21 cellular contexts compared by ENCODE assay signal in the genomic region with DNA sequence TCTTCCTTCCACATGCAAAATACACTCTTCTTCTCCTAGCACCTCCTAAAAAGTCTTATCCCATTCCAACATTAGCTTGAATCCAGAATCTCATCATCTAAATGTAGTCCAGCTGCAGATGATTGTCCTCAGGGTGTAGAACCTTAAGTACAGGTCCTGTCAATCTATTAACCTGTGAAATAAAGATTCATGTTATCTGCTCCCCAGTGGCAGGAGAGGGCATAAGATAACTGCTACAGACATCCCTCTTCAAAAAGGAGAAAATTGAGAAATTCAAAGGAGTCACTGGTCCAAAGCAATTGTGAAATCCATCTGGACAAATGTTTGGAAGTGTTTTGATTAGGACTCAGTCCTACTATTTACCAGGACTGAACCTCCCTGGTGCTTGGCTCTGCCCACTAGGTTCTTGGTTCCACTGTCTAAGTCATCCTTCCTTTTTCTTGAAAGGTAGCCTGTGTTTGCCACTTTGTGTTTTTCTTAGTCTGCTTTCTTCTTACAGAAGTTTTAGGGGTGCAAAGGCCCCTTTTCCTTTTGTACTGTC.
DNase-seq lines count a peak whose midpoint lies in the region; ATAC-seq and TF ChIP-seq lines count a peak whose summit lies in the region.
"Had no signal": no experiment of that assay in that cellular context is flagged by ENCODE, and none has a peak within 500 bp of the region (broad histone marks: within the 10 kb centered on the region; RNA-seq: fewer than 3 reads in every experiment).

No MANE protein-coding gene starts in this region.

- H3K36me3 ChIP-seq in heart right ventricle (peaks cover 0 to 63% (median 19%) of the 10 kb centered on the region in 9 donors), aorta (ENCODE audit: control insufficient read depth in 1 of 2, insufficient read depth in 2 of 2, low read length in 1 of 2) (no peaks in the 10 kb centered on the region)
- H3K36me3 ChIP-seq: breast epithelium, prostate gland, uterus had no signal

- H3K9me3 ChIP-seq in heart right ventricle (no peaks in the 10 kb centered on the region), aorta (ENCODE audit: control insufficient read depth, low read length) (no peaks in the 10 kb centered on the region)
- H3K9me3 ChIP-seq: breast epithelium, prostate gland, stomach, uterus had no signal

- no peaks in the 10 kb centered on the region for H3K27me3 ChIP-seq in heart right ventricle
- H3K27me3 ChIP-seq in aorta (ENCODE audit: control insufficient read depth in 1 of 2, insufficient read depth in 2 of 2, low read length in 1 of 2): no peaks in the 10 kb centered on the region
- H3K27me3 ChIP-seq: breast epithelium, stomach, uterus had no signal

- ATAC-seq in Right ventricle myocardium inferior (peak; percentile 44), heart right ventricle (no peak), HG02870 (IDR thresholded peaks at IDR 0.05; ENCODE audit: unreplicated experiment) (no peak), aorta (ENCODE audit: low FRiP score) (no peak), left ventricle myocardium superior (no peak)

- H3K4me1 Mint-ChIP-seq in activated CD4-positive, alpha-beta memory T cell treated with anti-CD3 and anti-CD28 coated beads, Interleukin-2, amount 10 ng/mL, durations not matched to agents 7 days and 5 days: peaks cover 34% of the 10 kb centered on the region

- peak overlapping the region; percentile 65 for H3K27ac Mint-ChIP-seq in activated CD4-positive, alpha-beta memory T cell treated with anti-CD3 and anti-CD28 coated beads, Interleukin-2, amount 10 ng/mL, durations not matched to agents 7 days and 5 days
- H3K27ac Mint-ChIP-seq: nephron had no signal

- CTCF ChIA-PET in activated CD4-positive, alpha-beta memory T cell treated with anti-CD3 and anti-CD28 coated beads, Interleukin-2, amount 10 ng/mL, durations not matched to agents 7 days and 5 days (lab: Charles Lee): interaction anchor here (1.1 to 1.9 kb wide), 4 partner anchors 7 to 125 kb away, joined by 3 to 7 read pairs (median 5); no protein-coding TSS in a partner anchor

- H3K4me3 ChIP-seq in heart right ventricle (no peak overlapping the region), fibroblast of the aortic adventitia (ENCODE audit: low read depth, low read length) (no peak overlapping the region), aorta (ENCODE audit: low read length in 2 of 2) (no peak overlapping the region)
- H3K4me3 ChIP-seq: breast epithelium, prostate gland, stomach, uterus had no signal

- POLR2A ChIA-PET in activated CD4-positive, alpha-beta memory T cell treated with anti-CD3 and anti-CD28 coated beads, Interleukin-2, amount 10 ng/mL, durations not matched to agents 7 days and 5 days (lab: Charles Lee): interaction anchor here (1.1 to 1.6 kb wide), 2 partner anchors 26 to 220 kb away, joined by 3 to 12 read pairs; no protein-coding TSS in a partner anchor

- no peaks in the 10 kb centered on the region for H3K27me3 Mint-ChIP-seq in activated CD4-positive, alpha-beta memory T cell treated with anti-CD3 and anti-CD28 coated beads, Interleukin-2, amount 10 ng/mL, durations not matched to agents 7 days and 5 days

- no peak overlapping the region for H3K4me3 Mint-ChIP-seq in activated CD4-positive, alpha-beta memory T cell treated with anti-CD3 and anti-CD28 coated beads, Interleukin-2, amount 10 ng/mL, durations not matched to agents 7 days and 5 days
- H3K4me3 Mint-ChIP-seq: nephron had no signal

- H3K9me3 Mint-ChIP-seq in activated CD4-positive, alpha-beta memory T cell treated with anti-CD3 and anti-CD28 coated beads, Interleukin-2, amount 10 ng/mL, durations not matched to agents 7 days and 5 days: no peaks in the 10 kb centered on the region
- H3K9me3 Mint-ChIP-seq: nephron had no signal

- TF ChIP-seq CTCF in heart right ventricle (IDR thresholded peaks at IDR 0.05) (no peak), fibroblast of the aortic adventitia (IDR thresholded peaks at IDR 0.05; ENCODE audit: insufficient read depth, low read length) (no peak)

- intact Hi-C loops in Right ventricle myocardium inferior (cut with DNase I): no loop called here
- intact Hi-C loops in heart right ventricle (cut with DNase I): no loop called here
- intact Hi-C loops in aorta (cut with DNase I): no loop called here
- intact Hi-C loops in left ventricle myocardium superior (cut with micrococcal nuclease): no loop called here

- DNase-seq in Right ventricle myocardium inferior (ENCODE audit: missing footprints): no peak
- DNase-seq in heart right ventricle: no peak
- no peak for DNase-seq in activated CD4-positive, alpha-beta memory T cell treated with anti-CD3 and anti-CD28 coated beads, Interleukin-2, amount 10 ng/mL, durations not matched to agents 7 days and 5 days
- peak; percentile 40 for DNase-seq in fibroblast of the aortic adventitia (ENCODE audit: low read depth)
- DNase-seq in stimulated activated CD4-positive, alpha-beta T cell treated with anti-CD3 and anti-CD28 coated beads, Interleukin-15, amount 100 ng/mL, for 24 hours: no peak
- no peak for DNase-seq in aorta
- no peak for DNase-seq in left ventricle myocardium superior
- DNase-seq: activated gamma-delta T cell treated with Interleukin-2 at 50 U/mL for 16 hours; dermis blood vessel endothelial cell; GF-D8; mammary epithelial cell; NCI-H146; NCI-H226; NK-92 treated with Interleukin-12 subunit alpha and Interleukin-12 subunit beta, amount 100 ng/mL, for 24 hours; RPMI8226; stomach; uterus had no signal

- peaks cover 80% of the 10 kb centered on the region for H3K36me3 Mint-ChIP-seq in activated CD4-positive, alpha-beta memory T cell treated with anti-CD3 and anti-CD28 coated beads, Interleukin-2, amount 10 ng/mL, durations not matched to agents 7 days and 5 days (ENCODE audit: low read depth)

- peaks cover 0 to 3% (median 0%) of the 10 kb centered on the region in 9 donors for H3K4me1 ChIP-seq in heart right ventricle
- no peaks in the 10 kb centered on the region for H3K4me1 ChIP-seq in aorta (ENCODE audit: control insufficient read depth in 1 of 2, insufficient read depth in 2 of 2, low read length in 2 of 2)
- H3K4me1 ChIP-seq: breast epithelium, prostate gland, uterus had no signal

- H3K27ac ChIP-seq in heart right ventricle (no peak overlapping the region), aorta (ENCODE audit: low read depth in 1 of 2, low read length in 2 of 2) (no peak overlapping the region)
- H3K27ac ChIP-seq: prostate gland, stomach, uterus had no signal
